Comparison of ENCODE assay signal across 19 cellular contexts in the genomic region with DNA sequence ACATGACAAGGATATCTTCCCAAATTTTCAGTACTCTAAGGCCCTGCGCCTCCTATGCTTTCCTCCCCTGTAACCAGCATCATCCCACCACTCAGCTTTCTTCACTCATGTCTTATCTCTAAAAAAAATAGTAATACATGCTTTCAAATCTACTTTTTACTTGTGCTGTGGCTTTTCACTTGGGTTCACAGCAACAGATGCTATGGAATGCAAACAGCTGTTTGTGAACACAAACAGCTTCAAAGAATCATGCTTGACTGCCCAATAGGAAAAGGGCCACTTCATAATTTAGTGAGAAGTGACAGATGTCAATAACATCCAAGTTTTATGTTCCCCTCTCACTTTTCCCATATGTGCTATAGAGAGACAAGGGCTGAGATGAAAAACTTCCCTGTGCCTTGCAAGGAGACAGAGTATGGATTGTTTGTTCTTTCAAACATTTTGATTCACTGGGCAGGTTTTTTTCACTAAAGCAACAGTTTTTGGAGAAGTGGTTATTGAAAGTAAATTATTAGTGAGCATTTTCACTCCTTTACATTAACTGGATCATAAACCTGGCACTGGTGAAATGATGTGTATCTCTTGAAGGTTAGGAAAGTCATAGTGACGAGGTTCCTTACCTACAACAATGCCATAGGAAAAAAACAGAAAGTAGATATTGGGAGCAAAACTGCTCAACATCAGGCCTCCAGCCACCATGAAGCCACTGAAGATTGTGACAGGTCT. TPM values are rescaled to one million over a fixed set of nuclear protein-coding genes. Genes with fewer than 3 reads are reported as not detected.
DNase-seq lines count a peak whose midpoint lies in the region; ATAC-seq lines count a peak whose summit lies in the region.
"Had no signal": no experiment of that assay in that cellular context is flagged by ENCODE, and none has a peak within 500 bp of the region (broad histone marks: within the 10 kb centered on the region; RNA-seq: fewer than 3 reads in every experiment).

No MANE protein-coding gene starts in this region.

- H3K36me3 Mint-ChIP-seq in naive B cell: no peaks in the 10 kb centered on the region

- peaks cover 0 to 2% (median 0%) of the 10 kb centered on the region in 7 donors for H3K9me3 Mint-ChIP-seq in naive B cell

- peak overlapping the region; percentile 44 to 87 (median 61) for H3K27ac Mint-ChIP-seq in naive B cell
- H3K27ac Mint-ChIP-seq: activated CD4-positive, alpha-beta T cell treated with anti-CD3 and anti-CD28 coated beads, Interleukin-2, amount 10 ng/mL, durations not matched to agents 24 days and 14 days had no signal

- peaks cover 22 to 34% (median 30%) of the 10 kb centered on the region in 3 donors for H3K4me1 Mint-ChIP-seq in naive B cell

- peak overlapping the region in 5 of 8 donors; percentile 21 to 61 (median 37) for H3K4me3 Mint-ChIP-seq in naive B cell
- H3K4me3 Mint-ChIP-seq: activated CD4-positive, alpha-beta T cell treated with anti-CD3 and anti-CD28 coated beads, Interleukin-2, amount 10 ng/mL, durations not matched to agents 24 days and 14 days had no signal

- ATAC-seq in GM18858 (IDR thresholded peaks at IDR 0.05; ENCODE audit: unreplicated experiment) (peak; percentile 59), GM21528 (IDR thresholded peaks at IDR 0.05; ENCODE audit: low FRiP score, unreplicated experiment) (peak; percentile 70), HG03159 (IDR thresholded peaks at IDR 0.05; ENCODE audit: unreplicated experiment) (peak; percentile 53), naive B cell (ENCODE audit: low read depth in 2 of 2) (peak; percentile 70 to 83)

- no peak for DNase-seq in naive B cell
- no peak for DNase-seq in MV-4-11 (lab: John Stamatoyannopoulos, UW)
- DNase-seq in amniotic stem cell (lab: John Stamatoyannopoulos, UW): no peak
- no peak for DNase-seq in stimulated activated naive CD4-positive, alpha-beta T cell (lab: John Stamatoyannopoulos, UW)
- DNase-seq in occipital lobe (lab: John Stamatoyannopoulos, UW): no peak
- DNase-seq: activated CD4-positive, alpha-beta T cell treated with anti-CD3 and anti-CD28 coated beads, Interleukin-2, amount 10 ng/mL, durations not matched to agents 24 days and 14 days; activated gamma-delta T cell treated with Interleukin-2 at 50 U/mL for 16 hours; amygdala; caudate nucleus; effector CD8-positive, alpha-beta T cell; GF-D8; MG63; NCI-H1930; NCI-H510A; SW 1271 had no signal

- no peaks in the 10 kb centered on the region for H3K27me3 Mint-ChIP-seq in naive B cell
- H3K27me3 Mint-ChIP-seq: activated CD4-positive, alpha-beta T cell treated with anti-CD3 and anti-CD28 coated beads, Interleukin-2, amount 10 ng/mL, durations not matched to agents 24 days and 14 days had no signal

RNA-seq across cellular contexts. Expression of gene SLC16A9, which starts 37.3 kb away (rescaled TPM):
- polyA plus RNA-seq in naive B cell (ENCODE audit: low read depth in 6 of 6): under 1 TPM in 4 of 6 donors, not detected in 2; 0.12 to 0.86 (median 0.26) TPM
- total RNA-seq in occipital lobe: 11.4 TPM
- total RNA-seq: mononuclear cell had no signal
